Comparison of ENCODE assay signal across 8 cellular contexts in genomic region chr10:17229967-17230682, GRCh38. TPM values are rescaled to one million over a fixed set of nuclear protein-coding genes. Genes with fewer than 3 reads are reported as not detected.
A peak's percentile ranks its signal among the peaks of the same experiment; 100 is the strongest.
DNase-seq lines count a peak whose midpoint lies in the region; ATAC-seq, FAIRE-seq and TF ChIP-seq lines count a peak whose summit lies in the region.

No MANE protein-coding gene starts in this region.

- no peak for TF ChIP-seq CTCF in RWPE1 (conservative IDR thresholded peaks at IDR 0.05; ENCODE audit: low read depth)

- ATAC-seq in GM21381 (IDR thresholded peaks at IDR 0.05; ENCODE audit: unreplicated experiment) = peak; percentile 44

- CTCF ChIA-PET in RWPE1 (lab: Yijun Ruan, JAX) = interaction anchor here (0.6 to 1.3 kb wide), 22 partner anchors 9 to 420 kb away, joined by 3 to 6 read pairs (median 3); no protein-coding TSS in a partner anchor

- H3K27ac ChIP-seq in RWPE1 = peak overlapping the region; percentile 100

- intact Hi-C loops in head of caudate nucleus (cut with DNase I) = no loop called here
- intact Hi-C loops in posterior vena cava (cut with DNase I) = no loop called here

- peak; percentile 84 for DNase-seq in D341Med (ENCODE audit: low spot score)
- DNase-seq in HTR-8/SVneo (ENCODE audit: insufficient read length, low spot score) = peak; percentile 42
- peak; percentile 79 for DNase-seq in RWPE1 (ENCODE audit: low spot score)
- DNase-seq in activated gamma-delta T cell treated with anti-CD3 and anti-CD28 coated beads, Interleukin-2, amount 50 U/mL, for 16 hours (ENCODE audit: low read depth) = peak; percentile 75
- peak in 39 of 42 donors; percentile 4 to 69 (median 35) for DNase-seq in head of caudate nucleus
- DNase-seq in posterior vena cava (ENCODE audit: low spot score) = peak; percentile 96
- peak; percentile 89 for DNase-seq in ureter (ENCODE audit: low spot score)

- POLR2A ChIA-PET in RWPE1 (lab: Yijun Ruan, JAX; ENCODE audit: low non-redundant PET) = interaction anchor here (1.5 kb wide), 1 partner anchor 29 kb away, joined by 8 read pairs; the partner anchor contains the start of gene TRDMT1

- no peak for FAIRE-seq in HTR-8/SVneo (lab: Jason Lieb, UNC)

RNA-seq across cellular contexts. Expression of gene VIM, which starts 2.1 kb away (rescaled TPM):
- 1,000 to 10,000 TPM; 2,278 to 2,643 TPM for total RNA-seq in posterior vena cava
- total RNA-seq in ureter = 569 TPM

RNA-seq across cellular contexts. Expression of gene TRDMT1, which starts 28.7 kb away (rescaled TPM):
- total RNA-seq in posterior vena cava (10 to 100 TPM in 1 of 2 donors, 1 to 10 TPM in 1; 9.5 to 11.0 TPM), ureter (12.9 TPM)

Comparison
In these comparisons a context has a peak if more than half of its experiments do, and no peak if none do; other contexts are left out.
1. Peak in every context shown above with its lines: DNase-seq, ATAC-seq and H3K27ac ChIP-seq.
2. DNase-seq: peak in every context shown above with its lines; median percentile 96 in posterior vena cava; 89 in ureter; 84 in D341Med; 79 in RWPE1; 75 in activated gamma-delta T cell treated with anti-CD3 and anti-CD28 coated beads, Interleukin-2, amount 50 U/mL, for 16 hours; 42 in HTR-8/SVneo; 35 in head of caudate nucleus.